ENCODE assay signal across 9 cellular contexts in genomic region chr22:39309364-39309861, GRCh38. TPM values are rescaled to one million over a fixed set of nuclear protein-coding genes. Genes with fewer than 3 reads are reported as not detected.
DNase-seq lines count a peak whose midpoint lies in the region; TF ChIP-seq lines count a peak whose summit lies in the region.
"Had no signal": no experiment of that assay in that cellular context is flagged by ENCODE, and none has a peak within 500 bp of the region (broad histone marks: within the 10 kb centered on the region; RNA-seq: fewer than 3 reads in every experiment).

No MANE protein-coding gene starts in this region.

- H3K79me2 ChIP-seq in Karpas-422 (ENCODE audit: low read length) (no peaks in the 10 kb centered on the region), osteoblast (ENCODE audit: insufficient read depth, low read length) (peaks cover 20% of the 10 kb centered on the region)

- H4K20me1 ChIP-seq in BLaER1 (peaks cover 66% of the 10 kb centered on the region), Karpas-422 (ENCODE audit: insufficient read depth, low read depth, low read length) (peaks cover 53% of the 10 kb centered on the region), osteoblast (ENCODE audit: insufficient read depth, low read length) (peaks cover 40% of the 10 kb centered on the region)

- in situ Hi-C loops in ACHN (cut with HindIII; ENCODE audit: low pct_ligation_motif_present, low pct_unique_long_range_greater_than_20kb, low sequenced_read_pairs): no loop called here

- TF ChIP-seq CTCF in colonic mucosa (IDR thresholded peaks at IDR 0.05) (no peak), osteoblast (IDR thresholded peaks at IDR 0.05; ENCODE audit: extremely low read depth, low read depth, low read length) (no peak)

- H3K4me3 ChIP-seq in BLaER1 (no peak overlapping the region), Karpas-422 (ENCODE audit: low read length) (no peak overlapping the region), colonic mucosa (no peak overlapping the region), osteoblast (ENCODE audit: insufficient read depth, low read length) (no peak overlapping the region)

- H3K4me2 ChIP-seq in BLaER1 (peak overlapping the region; percentile 25; the same call in 1 of the 2 replicates), Karpas-422 (ENCODE audit: low read depth, low read length, poor library complexity, severe bottlenecking) (no peak overlapping the region), osteoblast (ENCODE audit: insufficient read depth, low read length) (peak overlapping the region; percentile 74)

- H3K4me1 ChIP-seq in BLaER1 (peaks cover 60% of the 10 kb centered on the region), Karpas-422 (ENCODE audit: low read length) (no peaks in the 10 kb centered on the region; the same call in 1 of the 2 replicates), colonic mucosa (no peaks in the 10 kb centered on the region), osteoblast (ENCODE audit: insufficient read depth, low read length) (peaks cover 20% of the 10 kb centered on the region)

- H3K9me3 ChIP-seq in BLaER1 (no peaks in the 10 kb centered on the region), Karpas-422 (ENCODE audit: low read length) (no peaks in the 10 kb centered on the region), colonic mucosa (no peaks in the 10 kb centered on the region), osteoblast (ENCODE audit: low read depth, low read length) (no peaks in the 10 kb centered on the region)

- H3K9ac ChIP-seq in BLaER1 (no peak overlapping the region), Karpas-422 (ENCODE audit: low read length) (no peak overlapping the region), colonic mucosa (ENCODE audit: low read depth in 2 of 2, low read length in 2 of 2) (peak overlapping the region in 1 of 2 donors; percentile 35)

- no peaks in the 10 kb centered on the region for H3K27me3 ChIP-seq in BLaER1
- no peaks in the 10 kb centered on the region for H3K27me3 ChIP-seq in Karpas-422 (ENCODE audit: low read length)
- H3K27me3 ChIP-seq in colonic mucosa: no peaks in the 10 kb centered on the region
- no peaks in the 10 kb centered on the region for H3K27me3 ChIP-seq in osteoblast (ENCODE audit: insufficient read depth, low read length)

- DNase-seq in Karpas-422: peak; percentile 67
- no peak for DNase-seq in colonic mucosa
- peak; percentile 55 for DNase-seq in osteoblast (ENCODE audit: insufficient read length, low spot score, missing footprints)
- no peak for DNase-seq in ACHN
- DNase-seq in NCI-H226: no peak
- no peak for DNase-seq in Kasumi-1 (lab: John Stamatoyannopoulos, UW)
- DNase-seq in stimulated activated CD4-positive, alpha-beta T cell treated with anti-CD3 and anti-CD28 coated beads, Interleukin-2, amount 100 ng/mL, for 48 hours: no peak
- DNase-seq: T-helper 2 cell had no signal

- no peaks in the 10 kb centered on the region for H3K9me2 ChIP-seq in Karpas-422 (replicated peaks; ENCODE audit: insufficient read depth, low read length)

- H2AFZ ChIP-seq in Karpas-422 (ENCODE audit: low read length) (no peak overlapping the region), osteoblast (ENCODE audit: low read length) (no peak overlapping the region)

- H3K27ac ChIP-seq in BLaER1 (no peak overlapping the region; the same call in 1 of the 2 replicates), Karpas-422 (ENCODE audit: low read length) (no peak overlapping the region), colonic mucosa (peak overlapping the region; percentile 27), osteoblast (ENCODE audit: low read depth, low read length) (peak overlapping the region; percentile 73)

- intact Hi-C loops in colonic mucosa (cut with DNase I): loop anchor here (10.0 kb wide), 1 partner anchor 65 kb away; the partner anchor contains the start of gene PDGFB

- H3K36me3 ChIP-seq in BLaER1: peaks cover 83% of the 10 kb centered on the region
- H3K36me3 ChIP-seq in Karpas-422 (ENCODE audit: insufficient read depth, low read length): peaks cover 35% of the 10 kb centered on the region
- peaks cover 27% of the 10 kb centered on the region for H3K36me3 ChIP-seq in colonic mucosa
- peaks cover 30% of the 10 kb centered on the region for H3K36me3 ChIP-seq in osteoblast (ENCODE audit: insufficient read depth, low read length)

RNA-seq across cellular contexts. Expression of gene RPL3, which starts 10.0 kb away (rescaled TPM):
- 1,770 and 3,552 TPM in 2 replicates for total RNA-seq in Karpas-422 (2014; rRNA removed; shearing (Covaris generic); ENCODE audit: low replicate concordance)
- 1,000 to 10,000 TPM; 1,796 to 1,829 TPM for total RNA-seq in colonic mucosa
- total RNA-seq in osteoblast: 1,858 and 2,119 TPM in 2 replicates

RNA-seq across cellular contexts. Expression of gene SYNGR1, which starts 40.4 kb away (rescaled TPM):
- total RNA-seq in Karpas-422 (2014; rRNA removed; shearing (Covaris generic); ENCODE audit: low replicate concordance): 37.2 and 47.7 TPM in 2 replicates
- total RNA-seq in colonic mucosa (1 to 10 TPM; 1.8 to 4.3 TPM), osteoblast (2.1 and 3.6 TPM in 2 replicates)

Comparison
In these comparisons a context has a peak if more than half of its experiments do, and no peak if none do; other contexts are left out.
1. H3K27ac ChIP-seq: peak in colonic mucosa (single experiment) and osteoblast (single experiment); none in BLaER1 (single experiment) and Karpas-422 (single experiment).
2. DNase-seq: peak in Karpas-422 (single experiment) and osteoblast (single experiment); none in colonic mucosa (single experiment), ACHN (single experiment), NCI-H226 (single experiment), Kasumi-1 (0 of 2) and stimulated activated CD4-positive, alpha-beta T cell treated with anti-CD3 and anti-CD28 coated beads, Interleukin-2, amount 100 ng/mL, for 48 hours (0 of 2).